ENCODE assay signal across 21 cellular contexts in genomic region chr9:93173365-93174150, GRCh38. TPM values are rescaled to one million over a fixed set of nuclear protein-coding genes. Genes with fewer than 3 reads are reported as not detected.
DNase-seq lines count a peak whose midpoint lies in the region; ATAC-seq and TF ChIP-seq lines count a peak whose summit lies in the region.
"Had no signal": no experiment of that assay in that cellular context is flagged by ENCODE, and none has a peak within 500 bp of the region (broad histone marks: within the 10 kb centered on the region; RNA-seq: fewer than 3 reads in every experiment).

No MANE protein-coding gene starts in this region.

- no peaks in the 10 kb centered on the region for H3K4me1 Mint-ChIP-seq in activated naive CD4-positive, alpha-beta T cell treated with anti-CD3 and anti-CD28 coated beads for 36 hours (ENCODE audit: low read depth)
- H3K4me1 Mint-ChIP-seq in stimulated activated naive B cell treated with anti-CD40 and anti-IgM and Interleukin-4, amounts not matched to agents 10 μg/mL and 1 μg/mL and 100 μg/mL, for 72 hours: no peaks in the 10 kb centered on the region
- H3K4me1 Mint-ChIP-seq in Caco-2 (ENCODE audit: low read depth, unreplicated experiment): no peaks in the 10 kb centered on the region

- H3K9ac ChIP-seq in OCI-LY1 (ENCODE audit: low read length): no peak overlapping the region
- H3K9ac ChIP-seq in mesendoderm (ENCODE audit: low read length): no peak overlapping the region

- H4K8ac ChIP-seq in mesendoderm (ENCODE audit: low read depth, low read length): no peak overlapping the region

- H4K20me1 ChIP-seq in OCI-LY1 (ENCODE audit: insufficient read depth, low read length): no peaks in the 10 kb centered on the region

- peak overlapping the region; percentile 56 for H3K23ac ChIP-seq in mesendoderm (ENCODE audit: low read length)

- H2AK5ac ChIP-seq in mesendoderm (ENCODE audit: low read length): no peak overlapping the region

- no peak overlapping the region for H2BK5ac ChIP-seq in mesendoderm (ENCODE audit: low read length)

- no peak overlapping the region for H3K4me3 ChIP-seq in OCI-LY1 (ENCODE audit: low read depth, low read length, poor library complexity, severe bottlenecking)
- no peak overlapping the region for H3K4me3 ChIP-seq in mesendoderm (ENCODE audit: low read length)
- no peak overlapping the region for H3K4me3 ChIP-seq in uterus
- H3K4me3 ChIP-seq in Caco-2 (ENCODE audit: low read depth, low read length): no peak overlapping the region
- H3K4me3 ChIP-seq: adrenal gland, skin epidermis had no signal

- no peak for DNase-seq in activated naive CD4-positive, alpha-beta T cell treated with anti-CD3 and anti-CD28 coated beads, Interleukin-2, amount 50 U/mL, for 72 hours (ENCODE audit: low spot score in 2 of 2)
- DNase-seq in activated naive CD4-positive, alpha-beta T cell treated with anti-CD3 and anti-CD28 coated beads for 36 hours: no peak
- DNase-seq in mesendoderm (no peak), uterus (no peak), OCI-M1 (lab: John Stamatoyannopoulos, UW) (no peak), Caco-2 (no peak)
- no peak for DNase-seq in stimulated activated naive B cell treated with anti-CD40 and anti-IgM and Interleukin-4, amounts not matched to agents 10 μg/mL and 1 μg/mL and 100 μg/mL, for 72 hours
- DNase-seq: 8988T; activated effector memory CD4-positive, alpha-beta T cell treated with Interleukin-2 at 50 U/mL for 16 hours; cortex of kidney; DMS79; NCI-H1105 treated with DMSO at 0.1 percent for 48 hours; NCI-H2081 treated with DMSO at 0.1 percent for 48 hours; stimulated activated CD4-positive, alpha-beta T cell treated with anti-CD3 and anti-CD28 coated beads, Interleukin-2, amount 100 ng/mL, for 48 hours; stimulated activated naive CD8-positive, alpha-beta T cell treated with anti-CD3 and anti-CD28 coated beads, Interleukin-15, Interleukin-2, amounts not matched to agents 100 U/mL and 50 U/mL, for 24 hours; T-helper 17 cell; WERI-Rb-1 had no signal

- H3K4me3 Mint-ChIP-seq in activated naive CD4-positive, alpha-beta T cell treated with anti-CD3 and anti-CD28 coated beads for 36 hours: no peak overlapping the region
- no peak overlapping the region for H3K4me3 Mint-ChIP-seq in stimulated activated naive B cell treated with anti-CD40 and anti-IgM and Interleukin-4, amounts not matched to agents 10 μg/mL and 1 μg/mL and 100 μg/mL, for 72 hours
- H3K4me3 Mint-ChIP-seq in Caco-2 (ENCODE audit: unreplicated experiment): no peak overlapping the region
- H3K4me3 Mint-ChIP-seq: mesothelial cell of epicardium, T-helper 17 cell had no signal

- H3K36me3 ChIP-seq in OCI-LY1 (ENCODE audit: insufficient read depth, low read length): no peaks in the 10 kb centered on the region
- no peaks in the 10 kb centered on the region for H3K36me3 ChIP-seq in mesendoderm (ENCODE audit: control insufficient read depth, insufficient read depth, low read length)
- H3K36me3 ChIP-seq in uterus: no peaks in the 10 kb centered on the region
- no peaks in the 10 kb centered on the region for H3K36me3 ChIP-seq in Caco-2 (ENCODE audit: control insufficient read depth, insufficient read depth, low read length)
- H3K36me3 ChIP-seq: adrenal gland, WERI-Rb-1 had no signal

- H3K56ac ChIP-seq in mesendoderm (ENCODE audit: low read length): no peak overlapping the region

- H3K27me3 ChIP-seq in OCI-LY1 (ENCODE audit: insufficient read depth, low read length) (no peaks in the 10 kb centered on the region), mesendoderm (ENCODE audit: insufficient read depth, low read length, poor library complexity) (no peaks in the 10 kb centered on the region), uterus (no peaks in the 10 kb centered on the region), Caco-2 (replicated peaks; ENCODE audit: control insufficient read depth, insufficient read depth, low read length) (no peaks in the 10 kb centered on the region)
- H3K27me3 ChIP-seq: adrenal gland had no signal

- POLR2A ChIA-PET in Caco-2 (lab: Charles Lee): no interaction called here

- H3K9me2 ChIP-seq in OCI-LY1 (ENCODE audit: low read depth, low read length): no peaks in the 10 kb centered on the region

- no peak overlapping the region for H3K4ac ChIP-seq in mesendoderm (ENCODE audit: low read depth, low read length)

- H3K18ac ChIP-seq in mesendoderm (ENCODE audit: low read length): no peak overlapping the region

- no peaks in the 10 kb centered on the region for H3K79me1 ChIP-seq in mesendoderm (ENCODE audit: low read length)

- TF ChIP-seq POLR2A in uterus (IDR thresholded peaks at IDR 0.05): no peak

- H3K79me2 ChIP-seq in OCI-LY1 (ENCODE audit: insufficient read depth, low read length) (no peaks in the 10 kb centered on the region), mesendoderm (ENCODE audit: control insufficient read depth, insufficient read depth, low read length) (no peaks in the 10 kb centered on the region)

- peak overlapping the region; percentile 32 to 55 for H3K27ac Mint-ChIP-seq in activated naive CD4-positive, alpha-beta T cell treated with anti-CD3 and anti-CD28 coated beads, Interleukin-2, amount 50 U/mL, for 72 hours
- no peak overlapping the region for H3K27ac Mint-ChIP-seq in activated naive CD4-positive, alpha-beta T cell treated with anti-CD3 and anti-CD28 coated beads for 36 hours
- peak overlapping the region; percentile 42 for H3K27ac Mint-ChIP-seq in stimulated activated naive B cell treated with anti-CD40 and anti-IgM and Interleukin-4, amounts not matched to agents 10 μg/mL and 1 μg/mL and 100 μg/mL, for 72 hours
- no peak overlapping the region for H3K27ac Mint-ChIP-seq in Caco-2 (ENCODE audit: unreplicated experiment)
- H3K27ac Mint-ChIP-seq: mesothelial cell of epicardium, T-helper 17 cell had no signal

- H2BK120ac ChIP-seq in mesendoderm (ENCODE audit: low read depth, low read length): no peak overlapping the region

- no peak for TF ChIP-seq CTCF in OCI-LY1 (IDR thresholded peaks at IDR 0.05; ENCODE audit: low read length)
- no peak for TF ChIP-seq CTCF in uterus (IDR thresholded peaks at IDR 0.05)
- no peak for TF ChIP-seq CTCF in Caco-2 (IDR thresholded peaks at IDR 0.05; ENCODE audit: insufficient read depth in 1 of 2, low read depth in 1 of 2, low read length in 1 of 2, severe bottlenecking in 1 of 2, unreplicated experiment in 1 of 2)

- no peak overlapping the region for H4K5ac ChIP-seq in mesendoderm (ENCODE audit: low read length)

- H3K27ac ChIP-seq in OCI-LY1 (ENCODE audit: low read depth, low read length, poor library complexity, severe bottlenecking): no peak overlapping the region
- no peak overlapping the region for H3K27ac ChIP-seq in mesendoderm (ENCODE audit: low read depth, low read length)
- no peak overlapping the region for H3K27ac ChIP-seq in uterus
- H3K27ac ChIP-seq: adrenal gland, skin epidermis, WERI-Rb-1 had no signal

- peak overlapping the region; percentile 6; the same call in 1 of the 2 replicates for H3K4me2 ChIP-seq in OCI-LY1 (ENCODE audit: low read length)
- H3K4me2 ChIP-seq in mesendoderm (ENCODE audit: low read length): no peak overlapping the region

- intact Hi-C loops in activated naive CD4-positive, alpha-beta T cell treated with anti-CD3 and anti-CD28 coated beads for 36 hours (cut with micrococcal nuclease): no loop called here
- intact Hi-C loops in uterus (cut with DNase I; ENCODE audit: low total_unique reads): no loop called here
- intact Hi-C loops in Caco-2 (cut with micrococcal nuclease; ENCODE audit: unreplicated experiment): no loop called here

- no peak overlapping the region for H2AFZ ChIP-seq in OCI-LY1 (ENCODE audit: low read length)

- H3K27me3 Mint-ChIP-seq in activated naive CD4-positive, alpha-beta T cell treated with anti-CD3 and anti-CD28 coated beads for 36 hours (ENCODE audit: low read depth): no peaks in the 10 kb centered on the region
- peaks cover 1 to 29% of the 10 kb centered on the region in 2 donors for H3K27me3 Mint-ChIP-seq in stimulated activated naive B cell treated with anti-CD40 and anti-IgM and Interleukin-4, amounts not matched to agents 10 μg/mL and 1 μg/mL and 100 μg/mL, for 72 hours
- H3K27me3 Mint-ChIP-seq in Caco-2 (ENCODE audit: insufficient read depth, unreplicated experiment): no peaks in the 10 kb centered on the region

- H3K9me3 Mint-ChIP-seq in activated naive CD4-positive, alpha-beta T cell treated with anti-CD3 and anti-CD28 coated beads, Interleukin-2, amount 50 U/mL, for 72 hours: no peaks in the 10 kb centered on the region
- no peaks in the 10 kb centered on the region for H3K9me3 Mint-ChIP-seq in activated naive CD4-positive, alpha-beta T cell treated with anti-CD3 and anti-CD28 coated beads for 36 hours
- H3K9me3 Mint-ChIP-seq in stimulated activated naive B cell treated with anti-CD40 and anti-IgM and Interleukin-4, amounts not matched to agents 10 μg/mL and 1 μg/mL and 100 μg/mL, for 72 hours: no peaks in the 10 kb centered on the region
- no peaks in the 10 kb centered on the region for H3K9me3 Mint-ChIP-seq in Caco-2 (ENCODE audit: unreplicated experiment)
- H3K9me3 Mint-ChIP-seq: mesothelial cell of epicardium had no signal

- CTCF ChIA-PET in activated naive CD4-positive, alpha-beta T cell treated with anti-CD3 and anti-CD28 coated beads for 36 hours (lab: Charles Lee): interaction anchor here (1.1 kb wide), 1 partner anchor 129 kb away, joined by 3 read pairs; no protein-coding TSS in a partner anchor
- CTCF ChIA-PET in Caco-2 (lab: Charles Lee): no interaction called here

- no TSS peak for BruUV-seq in Caco-2 (replicated peaks; lab: Mats Ljungman, UMichigan)

- H3K4me1 ChIP-seq in OCI-LY1 (ENCODE audit: insufficient read depth, low read length, severe bottlenecking) (peaks cover 16% of the 10 kb centered on the region), mesendoderm (ENCODE audit: control insufficient read depth, low read depth, low read length) (no peaks in the 10 kb centered on the region), uterus (no peaks in the 10 kb centered on the region), Caco-2 (no peaks in the 10 kb centered on the region)
- H3K4me1 ChIP-seq: adrenal gland had no signal

- no peaks in the 10 kb centered on the region for H3K36me3 Mint-ChIP-seq in activated naive CD4-positive, alpha-beta T cell treated with anti-CD3 and anti-CD28 coated beads, Interleukin-2, amount 50 U/mL, for 72 hours
- H3K36me3 Mint-ChIP-seq in activated naive CD4-positive, alpha-beta T cell treated with anti-CD3 and anti-CD28 coated beads for 36 hours (ENCODE audit: low read depth): no peaks in the 10 kb centered on the region
- no peaks in the 10 kb centered on the region for H3K36me3 Mint-ChIP-seq in stimulated activated naive B cell treated with anti-CD40 and anti-IgM and Interleukin-4, amounts not matched to agents 10 μg/mL and 1 μg/mL and 100 μg/mL, for 72 hours
- no peaks in the 10 kb centered on the region for H3K36me3 Mint-ChIP-seq in Caco-2 (ENCODE audit: insufficient read depth, unreplicated experiment)
- H3K36me3 Mint-ChIP-seq: mesothelial cell of epicardium had no signal

- H2BK15ac ChIP-seq in mesendoderm (replicated peaks; ENCODE audit: low read depth): no peak overlapping the region

- no peaks in the 10 kb centered on the region for H3F3A ChIP-seq in OCI-LY1 (ENCODE audit: insufficient read depth, low read length)

- WGBS in mesendoderm (ENCODE audit: extremely low coverage, insufficient coverage, low lambda C conversion rate): no CpG with 5 or more reads among the region's 13 CpGs

- H3K9me3 ChIP-seq in OCI-LY1 (ENCODE audit: low read length) (no peaks in the 10 kb centered on the region), uterus (no peaks in the 10 kb centered on the region), Caco-2 (no peaks in the 10 kb centered on the region)
- H3K9me3 ChIP-seq: adrenal gland had no signal

- no peak for ATAC-seq in activated naive CD4-positive, alpha-beta T cell treated with anti-CD3 and anti-CD28 coated beads, Interleukin-2, amount 50 U/mL, for 72 hours
- ATAC-seq in stimulated activated naive B cell treated with anti-CD40 and anti-IgM and Interleukin-4, amounts not matched to agents 10 μg/mL and 1 μg/mL and 100 μg/mL, for 72 hours (replicated peaks): no peak
- ATAC-seq: stimulated activated naive CD8-positive, alpha-beta T cell treated with anti-CD3 and anti-CD28 coated beads, Interleukin-15, Interleukin-2, amounts not matched to agents 100 U/mL and 50 U/mL, for 24 hours; T-helper 17 cell had no signal

RNA-seq across cellular contexts. Expression of gene WNK2, which starts 10.4 kb away (rescaled TPM):
- 1 to 10 TPM; 2.6 to 3.8 TPM for total RNA-seq in activated naive CD4-positive, alpha-beta T cell treated with anti-CD3 and anti-CD28 coated beads, Interleukin-2, amount 50 U/mL, for 72 hours
- 1 to 10 TPM; 5.2 to 5.8 TPM for total RNA-seq in activated naive CD4-positive, alpha-beta T cell treated with anti-CD3 and anti-CD28 coated beads for 36 hours
- polyA plus RNA-seq in mesendoderm (2013, experiment 1 of 2): 21.9 TPM
- 21.3 TPM for polyA plus RNA-seq in mesendoderm (2013, experiment 2 of 2)
- 10 to 100 TPM in 3 of 4 donors, 1 to 10 TPM in 1; 6.2 to 31.9 (median 18.9) TPM for total RNA-seq in uterus
- total RNA-seq in Caco-2 (2022): 21.7 and 23.4 TPM in 2 replicates
- total RNA-seq: T-helper 17 cell had no signal

RNA-seq across cellular contexts. Expression of gene NINJ1, which starts 39.5 kb away (rescaled TPM):
- 10 to 100 TPM; 81.0 to 84.8 TPM for total RNA-seq in activated naive CD4-positive, alpha-beta T cell treated with anti-CD3 and anti-CD28 coated beads, Interleukin-2, amount 50 U/mL, for 72 hours
- 10 to 100 TPM; 93.9 to 96.9 TPM for total RNA-seq in activated naive CD4-positive, alpha-beta T cell treated with anti-CD3 and anti-CD28 coated beads for 36 hours
- polyA plus RNA-seq in mesendoderm (2013, experiment 1 of 2): 16.0 TPM
- 17.4 TPM for polyA plus RNA-seq in mesendoderm (2013, experiment 2 of 2)
- total RNA-seq in uterus (10 to 100 TPM; 20.6 to 87.4 (median 44.2) TPM), Caco-2 (2022) (29.5 and 35.6 TPM in 2 replicates)

Comparison
In these comparisons a context has a peak if more than half of its experiments do, and no peak if none do; other contexts are left out.
1. H3K27ac Mint-ChIP-seq: peak in activated naive CD4-positive, alpha-beta T cell treated with anti-CD3 and anti-CD28 coated beads, Interleukin-2, amount 50 U/mL, for 72 hours (2 of 2) and stimulated activated naive B cell treated with anti-CD40 and anti-IgM and Interleukin-4, amounts not matched to agents 10 μg/mL and 1 μg/mL and 100 μg/mL, for 72 hours (single experiment); none in activated naive CD4-positive, alpha-beta T cell treated with anti-CD3 and anti-CD28 coated beads for 36 hours (single experiment) and Caco-2 (single experiment).